ENCODE assay signal across 19 cellular contexts in the genomic region with DNA sequence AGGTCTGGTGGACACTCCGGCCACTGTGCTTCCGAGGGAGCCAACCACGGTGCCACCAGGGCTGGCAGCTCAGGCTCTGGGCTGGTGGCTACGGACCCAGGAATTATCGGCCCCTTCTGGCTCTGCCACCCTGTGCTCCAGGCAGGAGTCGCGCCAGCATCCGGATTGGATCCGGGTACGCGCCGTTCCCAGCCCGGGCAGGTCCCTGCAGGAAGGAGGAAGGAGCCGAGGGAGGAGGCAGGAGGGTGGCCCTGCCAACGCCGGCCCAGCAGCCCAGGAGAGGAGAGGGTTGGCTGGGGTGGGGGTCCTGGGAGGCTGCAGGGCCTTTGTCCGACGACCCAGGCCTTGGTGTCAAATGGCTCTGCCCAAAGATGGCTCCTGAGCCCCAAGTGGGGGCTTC.
DNase-seq lines count a peak whose midpoint lies in the region; ATAC-seq and TF ChIP-seq lines count a peak whose summit lies in the region.
"Had no signal": no experiment of that assay in that cellular context is flagged by ENCODE, and none has a peak within 500 bp of the region (broad histone marks: within the 10 kb centered on the region; RNA-seq: fewer than 3 reads in every experiment).

No MANE protein-coding gene starts in this region.

- TF ChIP-seq CTCF in RWPE2 (IDR thresholded peaks at IDR 0.05; ENCODE audit: poor library complexity, severe bottlenecking): no peak

- no peak overlapping the region for H2BK120ac ChIP-seq in neuronal stem cell (ENCODE audit: low read depth, low read length)

- H3K18ac ChIP-seq in neuronal stem cell (ENCODE audit: low read length): peak overlapping the region; percentile 64

- no peak overlapping the region for H4K91ac ChIP-seq in neuronal stem cell (ENCODE audit: low read depth, low read length, poor library complexity)

- H3K4me2 ChIP-seq in neuronal stem cell (ENCODE audit: insufficient read depth, low read length, poor library complexity, severe bottlenecking): no peak overlapping the region
- H3K4me2 ChIP-seq: KMS-11 had no signal

- no peaks in the 10 kb centered on the region for H3K79me1 ChIP-seq in neuronal stem cell (ENCODE audit: low read depth, low read length)

- H3K4me1 ChIP-seq in RWPE2 (ENCODE audit: insufficient read depth, poor library complexity, severe bottlenecking) (peaks cover 27% of the 10 kb centered on the region), neuronal stem cell (ENCODE audit: control insufficient read depth in 2 of 2, insufficient read depth in 1 of 2, low read depth in 1 of 2, low read length in 2 of 2) (peaks cover 11 to 27% of the 10 kb centered on the region in 2 donors), urinary bladder (ENCODE audit: insufficient read depth) (no peaks in the 10 kb centered on the region)

- H2BK15ac ChIP-seq in neuronal stem cell (ENCODE audit: low read length): peak overlapping the region; percentile 5

- H3K27me3 ChIP-seq in RWPE2 (ENCODE audit: insufficient read depth, poor library complexity, severe bottlenecking) (no peaks in the 10 kb centered on the region), neuronal stem cell (ENCODE audit: control insufficient read depth in 3 of 3, insufficient read depth in 3 of 3, low read depth in 1 of 3, low read length in 3 of 3) (peaks cover 0 to 33% (median 6%) of the 10 kb centered on the region in 3 experiments)

- H3K9ac ChIP-seq in neuronal stem cell (ENCODE audit: low read depth, low read length, poor library complexity): peak overlapping the region; percentile 60
- H3K9ac ChIP-seq: KMS-11 had no signal

- H2AK5ac ChIP-seq in neuronal stem cell (ENCODE audit: low read depth, low read length): peak overlapping the region; percentile 41

- H3K4me3 ChIP-seq in RWPE2 (ENCODE audit: severe bottlenecking): no peak overlapping the region
- no peak overlapping the region for H3K4me3 ChIP-seq in neuronal stem cell (ENCODE audit: low read length in 2 of 2)
- no peak overlapping the region for H3K4me3 ChIP-seq in urinary bladder (ENCODE audit: low read depth, low read length)

- no peak overlapping the region for H2BK12ac ChIP-seq in neuronal stem cell (ENCODE audit: low read length)

- H3K23ac ChIP-seq in neuronal stem cell (ENCODE audit: low read depth, low read length, poor library complexity): peak overlapping the region; percentile 93

- ATAC-seq in RWPE2 (ENCODE audit: low read depth): peak; percentile 60
- ATAC-seq in esophagus mucosa: peak; percentile 80
- no peak for ATAC-seq in GM21447 (IDR thresholded peaks at IDR 0.05; ENCODE audit: unreplicated experiment)
- no peak for ATAC-seq in GM18502 (IDR thresholded peaks at IDR 0.05; ENCODE audit: poor library complexity, unreplicated experiment)
- ATAC-seq: HCT116, left lobe of liver had no signal

- H3K14ac ChIP-seq in neuronal stem cell (ENCODE audit: low read length): peak overlapping the region; percentile 71

- H2BK5ac ChIP-seq in neuronal stem cell (ENCODE audit: low read length): no peak overlapping the region

- H2AFZ ChIP-seq in neuronal stem cell (ENCODE audit: low read length): no peak overlapping the region

- DNase-seq in RWPE2 (ENCODE audit: low spot score): no peak
- DNase-seq in neuronal stem cell (ENCODE audit: low spot score): no peak
- DNase-seq in COLO668 (lab: John Stamatoyannopoulos, UW; ENCODE audit: unreplicated experiment): no peak
- DNase-seq: activated CD4-positive, alpha-beta memory T cell treated with anti-CD3 and anti-CD28 coated beads, Interleukin-2, amount 10 ng/mL, durations not matched to agents 7 days and 5 days; amygdala; CD4-positive, alpha-beta T cell; cortex of kidney; erythroblast; hypothalamus; NCI-H1436; NCI-H446 treated with DMSO at 0.1 percent for 48 hours; stimulated activated CD4-positive, alpha-beta T cell treated with anti-CD3 and anti-CD28 coated beads, Interleukin-4, amount 100 ng/mL, for 4 hours had no signal

- H3K9me3 ChIP-seq in RWPE2 (ENCODE audit: severe bottlenecking) (no peaks in the 10 kb centered on the region), neuronal stem cell (replicated peaks in 1 of 2; ENCODE audit: control insufficient read depth in 2 of 2, insufficient read depth in 1 of 2, low read depth in 1 of 2, low read length in 2 of 2) (peaks cover 0 to 5% of the 10 kb centered on the region in 2 donors)

- H4K8ac ChIP-seq in neuronal stem cell (ENCODE audit: low read depth, low read length): no peak overlapping the region

- H3K36me3 ChIP-seq in RWPE2 (ENCODE audit: low read depth) (no peaks in the 10 kb centered on the region), neuronal stem cell (replicated peaks in 1 of 2; ENCODE audit: control insufficient read depth in 2 of 2, insufficient read depth in 2 of 2, low read length in 2 of 2) (peaks cover 0 to 2% of the 10 kb centered on the region in 2 donors), urinary bladder (ENCODE audit: insufficient read depth) (no peaks in the 10 kb centered on the region)

- H3K4ac ChIP-seq in neuronal stem cell (ENCODE audit: low read length): peak overlapping the region; percentile 3

- WGBS in neuronal stem cell (ENCODE audit: extremely low coverage in 2 of 2, insufficient read length in 2 of 2, insufficient replicate concordance in 1 of 2), 2 donors: no CpG with 5 or more reads among the region's 18 CpGs
- 75% methylated on average over 18 of the region's 18 CpGs for WGBS in urinary bladder

- peak overlapping the region; percentile 94 for H3K27ac ChIP-seq in RWPE2 (ENCODE audit: poor library complexity, severe bottlenecking)
- H3K27ac ChIP-seq in neuronal stem cell (replicated peaks; ENCODE audit: low read length): no peak overlapping the region
- H3K27ac ChIP-seq in urinary bladder (ENCODE audit: low read depth): peak overlapping the region; percentile 69
- H3K27ac ChIP-seq: KMS-11 had no signal

Comparison
In these comparisons a context has a peak if more than half of its experiments do, and no peak if none do; other contexts are left out.
1. ATAC-seq: peak in RWPE2 (single experiment) and esophagus mucosa (single experiment); none in GM21447 (single experiment) and GM18502 (single experiment).